In genomic region chr5:142605649-142606048, GRCh38 we compare ENCODE assay signal across 18 cellular contexts.
A peak's percentile ranks its signal among the peaks of the same experiment; 100 is the strongest.
DNase-seq lines count a peak whose midpoint lies in the region; ATAC-seq and TF ChIP-seq lines count a peak whose summit lies in the region.
"Had no signal": no experiment of that assay in that cellular context is flagged by ENCODE, and none has a peak within 500 bp of the region (broad histone marks: within the 10 kb centered on the region; RNA-seq: fewer than 3 reads in every experiment).

No MANE protein-coding gene starts in this region.

- H3K36me3 Mint-ChIP-seq in nephron (ENCODE audit: low read depth), result no peaks in the 10 kb centered on the region
- H3K36me3 Mint-ChIP-seq: CD8-positive, alpha-beta T cell had no signal

- no peaks in the 10 kb centered on the region for H3K9me3 ChIP-seq in left ventricle myocardium inferior (replicated peaks)
- no peaks in the 10 kb centered on the region for H3K9me3 ChIP-seq in esophagus muscularis mucosa
- H3K9me3 ChIP-seq in tibial artery, result no peaks in the 10 kb centered on the region
- H3K9me3 ChIP-seq: BLaER1, HAP-1 had no signal

- H3K36me3 ChIP-seq in left ventricle myocardium inferior, result no peaks in the 10 kb centered on the region
- H3K36me3 ChIP-seq in esophagus muscularis mucosa, result no peaks in the 10 kb centered on the region
- no peaks in the 10 kb centered on the region for H3K36me3 ChIP-seq in tibial artery
- H3K36me3 ChIP-seq: BLaER1, HAP-1 had no signal

- H3K4me3 Mint-ChIP-seq in nephron, result no peak overlapping the region
- H3K4me3 Mint-ChIP-seq: CD8-positive, alpha-beta T cell had no signal

- WGBS in esophagus muscularis mucosa, result 28% methylated on average over 3 of the region's 4 CpGs

- H3K9me3 Mint-ChIP-seq in nephron, result no peaks in the 10 kb centered on the region
- H3K9me3 Mint-ChIP-seq: CD8-positive, alpha-beta T cell had no signal

- intact Hi-C loops in left ventricle myocardium inferior (cut with micrococcal nuclease) (loop anchor here (10.0 kb wide), 1 partner anchor 49 kb away; no protein-coding TSS in a partner anchor), Right ventricle myocardium superior (cut with DNase I) (no loop called here), esophagus muscularis mucosa (cut with DNase I) (no loop called here), tibial artery (cut with DNase I; ENCODE audit: low total_unique reads) (no loop called here)

- H3K27ac ChIP-seq in left ventricle myocardium inferior (replicated peaks), result peak overlapping the region; percentile 43
- H3K27ac ChIP-seq in esophagus muscularis mucosa (replicated peaks in 1 of 4), result peak overlapping the region in 3 of 4 donors; percentile 28 to 53 (median 52)
- H3K27ac ChIP-seq in tibial artery, result peak overlapping the region; percentile 42 to 60
- H3K27ac ChIP-seq: BLaER1 had no signal

- H3K4me1 ChIP-seq in left ventricle myocardium inferior, result peaks cover 31% of the 10 kb centered on the region
- H3K4me1 ChIP-seq in esophagus muscularis mucosa, result peaks cover 17 to 27% (median 24%) of the 10 kb centered on the region in 4 donors
- H3K4me1 ChIP-seq in tibial artery, result peaks cover 0 to 51% (median 9%) of the 10 kb centered on the region in 4 donors
- H3K4me1 ChIP-seq: BLaER1, HAP-1 had no signal

- H3K27ac Mint-ChIP-seq in nephron, result peak overlapping the region; percentile 50 to 77 (median 73)
- H3K27ac Mint-ChIP-seq: CD8-positive, alpha-beta T cell had no signal

- DNase-seq in left ventricle myocardium inferior (no peak), Right ventricle myocardium superior (no peak), esophagus muscularis mucosa (ENCODE audit: extremely low spot score) (no peak), tibial artery (no peak), NCI-H345 treated with DMSO at 0.1 percent for 48 hours (lab: John Stamatoyannopoulos, UW; ENCODE audit: unreplicated experiment) (no peak), cerebellar nuclear complex (lab: John Stamatoyannopoulos, UW) (no peak)
- DNase-seq: CD8-positive, alpha-beta T cell; DMS79; Kasumi-1; NCI-H1930; NCI-H446 treated with DMSO at 0.1 percent for 48 hours; NK-92 treated with Interleukin-12 subunit alpha and Interleukin-12 subunit beta, amount 100 ng/mL, for 24 hours; OCI-M1; RPMI8226 had no signal

- peaks cover 9% of the 10 kb centered on the region for H3K27me3 Mint-ChIP-seq in nephron (ENCODE audit: low read depth)

- H3K27me3 ChIP-seq in left ventricle myocardium inferior (ENCODE audit: low read depth), result no peaks in the 10 kb centered on the region
- H3K27me3 ChIP-seq in esophagus muscularis mucosa, result no peaks in the 10 kb centered on the region
- no peaks in the 10 kb centered on the region for H3K27me3 ChIP-seq in tibial artery
- H3K27me3 ChIP-seq: BLaER1 had no signal

- TF ChIP-seq EP300 in esophagus muscularis mucosa (IDR thresholded peaks at IDR 0.05), result no peak

- no peak for TF ChIP-seq POLR2A in esophagus muscularis mucosa (IDR thresholded peaks at IDR 0.05; ENCODE audit: low read depth)

- TF ChIP-seq CTCF in left ventricle myocardium inferior (IDR thresholded peaks at IDR 0.05; ENCODE audit: borderline replicate concordance) (no peak), esophagus muscularis mucosa (IDR thresholded peaks at IDR 0.05) (no peak), nephron (IDR thresholded peaks at IDR 0.05; ENCODE audit: unreplicated experiment in 3 of 3) (no peak), tibial artery (IDR thresholded peaks at IDR 0.05) (no peak)

- peaks cover 31% of the 10 kb centered on the region for H3K4me1 Mint-ChIP-seq in nephron

- no peak for ATAC-seq in Right ventricle myocardium superior (ENCODE audit: poor library complexity)
- no peak for ATAC-seq in HG03097 (IDR thresholded peaks at IDR 0.05; ENCODE audit: low FRiP score, unreplicated experiment)
- ATAC-seq: CD8-positive, alpha-beta T cell had no signal

- H3K4me3 ChIP-seq in left ventricle myocardium inferior (no peak overlapping the region), esophagus muscularis mucosa (no peak overlapping the region), tibial artery (no peak overlapping the region)
- H3K4me3 ChIP-seq: BLaER1, HAP-1 had no signal
